28 cellular contexts compared by ENCODE assay signal in genomic region chr16:20789130-20789529, GRCh38.
"Had no signal": no experiment of that assay in that cellular context is flagged by ENCODE, and none has a peak within 500 bp of the region (broad histone marks: within the 10 kb centered on the region; RNA-seq: fewer than 3 reads in every experiment).

No MANE protein-coding gene starts in this region.

- H3K4me3 ChIP-seq: neural progenitor cell, ovary, psoas muscle, skin epidermis, smooth muscle cell, spleen, suprapubic skin, testis, tibial artery, transverse colon, upper lobe of right lung, uterus had no signal

- H3K27ac ChIP-seq: neural progenitor cell, ovary, parathyroid adenoma, psoas muscle, skin epidermis, spleen, suprapubic skin, testis, tibial artery, transverse colon, upper lobe of right lung, uterus had no signal

- H3K79me2 ChIP-seq: parathyroid adenoma had no signal

- H3K4me1 ChIP-seq: parathyroid adenoma, psoas muscle, spleen, suprapubic skin, testis, transverse colon, upper lobe of right lung, uterus had no signal

- H3K9ac ChIP-seq: neural progenitor cell, parathyroid adenoma had no signal

- DNase-seq: natural killer cell; occipital lobe; ovary; posterior cingulate gyrus; psoas muscle; right cardiac atrium; spleen; stimulated activated CD4-positive, alpha-beta T cell treated with anti-CD3 and anti-CD28 coated beads, Interleukin-12 subunit alpha, Interleukin-12 subunit beta, amount 100 ng/mL, for 4 hours; stimulated activated CD4-positive, alpha-beta T cell treated with anti-CD3 and anti-CD28 coated beads, Interleukin-1b, Interleukin-23, amount 100 ng/mL, for 48 hours; stimulated activated CD4-positive, alpha-beta T cell treated with anti-CD3 and anti-CD28 coated beads, Interleukin-4, amount 100 ng/mL, for 1 hour; stimulated activated CD4-positive, alpha-beta T cell treated with anti-CD3 and anti-CD28 coated beads, Interleukin-4, amount 100 ng/mL, for 4 hours; stimulated activated CD8-positive, alpha-beta memory T cell treated with anti-CD3 and anti-CD28 coated beads, Interleukin-4, amount 100 ng/mL, for 48 hours; stimulated activated naive CD4-positive, alpha-beta T cell; stimulated activated naive CD8-positive, alpha-beta T cell treated with anti-CD3 and anti-CD28 coated beads, Interleukin-15, amount 100 ng/mL, for 72 hours; stimulated activated naive CD8-positive, alpha-beta T cell treated with anti-CD3 and anti-CD28 coated beads, Interleukin-15, Interleukin-2, amounts not matched to agents 100 U/mL and 50 U/mL, for 24 hours; substantia nigra; testis; tibial artery; transverse colon; upper lobe of right lung; uterus had no signal

- H3K4me2 ChIP-seq: neural progenitor cell, smooth muscle cell had no signal

- H3K36me3 ChIP-seq: neural progenitor cell, ovary, spleen, suprapubic skin, tibial artery, transverse colon, upper lobe of right lung, uterus had no signal

- H3K27me3 ChIP-seq: neural progenitor cell, ovary, spleen, suprapubic skin, testis, tibial artery, transverse colon, upper lobe of right lung, uterus had no signal

- ATAC-seq: natural killer cell; psoas muscle; right cardiac atrium; sciatic nerve; stimulated activated memory B cell treated with anti-CD40 and anti-IgM and Interleukin-4, amounts not matched to agents 10 μg/mL and 1 μg/mL and 100 μg/mL, for 72 hours; stimulated activated naive CD8-positive, alpha-beta T cell treated with anti-CD3 and anti-CD28 coated beads, Interleukin-15, amount 100 ng/mL, for 72 hours; stimulated activated naive CD8-positive, alpha-beta T cell treated with anti-CD3 and anti-CD28 coated beads, Interleukin-15, Interleukin-2, amounts not matched to agents 100 U/mL and 50 U/mL, for 24 hours; upper lobe of right lung had no signal

- H2AFZ ChIP-seq: neural progenitor cell, parathyroid adenoma had no signal

- H3K9me3 ChIP-seq: ovary, psoas muscle, suprapubic skin, testis, tibial artery, transverse colon, upper lobe of right lung, uterus had no signal
